8 cellular contexts compared by ENCODE assay signal in genomic region chr1:84574936-84575335, GRCh38. TPM values are rescaled to one million over a fixed set of nuclear protein-coding genes. Genes with fewer than 3 reads are reported as not detected.
DNase-seq lines count a peak whose midpoint lies in the region; ATAC-seq, FAIRE-seq and TF ChIP-seq lines count a peak whose summit lies in the region.

No MANE protein-coding gene starts in this region.

- ATAC-seq in K562 (no peak), HG03135 (IDR thresholded peaks at IDR 0.05; ENCODE audit: unreplicated experiment) (no peak), HG02852 (IDR thresholded peaks at IDR 0.05; ENCODE audit: unreplicated experiment) (no peak)

- peaks cover 11% of the 10 kb centered on the region; the same call in 1 of the 2 replicates for H3K36me3 ChIP-seq in ACC112 (ENCODE audit: insufficient read depth, low read length)
- H3K36me3 ChIP-seq in K562 (ENCODE audit: control insufficient read depth, insufficient read depth, low read length), result peaks cover 7% of the 10 kb centered on the region; the same call in 1 of the 3 replicates
- H3K36me3 ChIP-seq in mucosa of stomach (ENCODE audit: control insufficient read depth, insufficient read depth, low read length), result no peaks in the 10 kb centered on the region

- H4K20me1 ChIP-seq in K562 (replicated peaks; ENCODE audit: control insufficient read depth, insufficient read depth, low read length), result no peaks in the 10 kb centered on the region

- H3K9me1 ChIP-seq in K562 (ENCODE audit: control insufficient read depth, insufficient read depth, low read length), result no peaks in the 10 kb centered on the region

- H3K9ac ChIP-seq in K562 (ENCODE audit: insufficient read depth in 1 of 2, low read depth in 2 of 2, low read length in 2 of 2), result peak overlapping the region; percentile 72 to 78; a peak in 3 of 4 replicates
- H3K9ac ChIP-seq in mucosa of stomach (ENCODE audit: low read length), result no peak overlapping the region

- BruUV-seq in K562 (replicated peaks; lab: Mats Ljungman, UMichigan), result TSS peak; percentile 94

- TF ChIP-seq CTCF in HL-60 (IDR thresholded peaks at IDR 0.05; ENCODE audit: insufficient read depth, low read length) (no peak), K562 (IDR thresholded peaks at IDR 0.05 in 2 of 3, conservative IDR thresholded peaks at IDR 0.05 in 1 of 3; ENCODE audit: insufficient read depth in 2 of 3, low read depth in 1 of 3, low read length in 3 of 3) (no peak), GM10248 (IDR thresholded peaks at IDR 0.05; ENCODE audit: control extremely low read depth, extremely low read depth, low read depth, missing control alignments) (no peak)

- no peak for TF ChIP-seq RAD21 in K562 (CRISPR knock-in tag; conservative IDR thresholded peaks at IDR 0.05 in 1 of 2, IDR thresholded peaks at IDR 0.05 in 1 of 2)

- no peak for TF ChIP-seq EP300 in K562 (IDR thresholded peaks at IDR 0.05; ENCODE audit: low read length)

- H3K9me3 ChIP-seq in K562 (replicated peaks; ENCODE audit: control insufficient read depth, insufficient read depth, low read depth, low read length) (no peaks in the 10 kb centered on the region), mucosa of stomach (ENCODE audit: control insufficient read depth, low read length) (no peaks in the 10 kb centered on the region)

- FAIRE-seq in K562 (lab: Jason Lieb, UNC), result no peak

- H3K4me1 ChIP-seq in ACC112 (ENCODE audit: control insufficient read depth, insufficient read depth, low read length, unreplicated experiment) (peaks cover 30% of the 10 kb centered on the region), K562 (replicated peaks in 1 of 2; ENCODE audit: control insufficient read depth in 2 of 2, insufficient read depth in 2 of 2, low read length in 2 of 2) (peaks cover 6 to 8% of the 10 kb centered on the region in 2 experiments; a peak in 4 of 5 replicates), mucosa of stomach (ENCODE audit: control insufficient read depth, insufficient read depth, low read length) (peaks cover 11% of the 10 kb centered on the region)

- DNase-seq in HL-60 (ENCODE audit: low read depth in 1 of 2, low spot score in 1 of 2) (no peak), K562 (ENCODE audit: extremely low read depth in 1 of 4, low spot score in 3 of 4) (no peak), hippocampal formation (lab: John Stamatoyannopoulos, UW) (no peak), GM10248 (ENCODE audit: extremely low spot score) (no peak)

- peak overlapping the region; percentile 74 for H2AFZ ChIP-seq in ACC112 (ENCODE audit: low read length, unreplicated experiment)
- peak overlapping the region; percentile 97 for H2AFZ ChIP-seq in K562 (ENCODE audit: low read depth, low read length)

- intact Hi-C loops in K562 (cut with micrococcal nuclease), result loop anchor here (2.0 kb wide), 1 partner anchor 70 kb away; no protein-coding TSS in a partner anchor

- POLR2A ChIA-PET in K562 (lab: Yijun Ruan, JAX) (interaction anchor here (0.6 to 2.9 kb wide), 6 partner anchors 10 to 122 kb away, joined by 3 to 11 read pairs (median 4); partner anchors contain the start of genes GNG5 and SPATA1), GM10248 (lab: Yijun Ruan, JAX) (no interaction called here)

- peaks cover 34% of the 10 kb centered on the region for H3K79me2 ChIP-seq in ACC112 (ENCODE audit: control insufficient read depth, insufficient read depth, low read length, unreplicated experiment)
- H3K79me2 ChIP-seq in K562 (ENCODE audit: control insufficient read depth, insufficient read depth, low read length), result peaks cover 25% of the 10 kb centered on the region

- peak overlapping the region; percentile 96 for H3K4me3 ChIP-seq in ACC112 (ENCODE audit: low read depth, low read length)
- peak overlapping the region; percentile 54 for H3K4me3 ChIP-seq in HL-60 (replicated peaks; ENCODE audit: insufficient read depth, low read length)
- H3K4me3 ChIP-seq in K562, result peak overlapping the region; percentile 90
- H3K4me3 ChIP-seq in mucosa of stomach (ENCODE audit: low read length), result peak overlapping the region; percentile 16

- CTCF ChIA-PET in K562 (lab: Yijun Ruan, JAX; ENCODE audit: low intra/inter-chr PET ratio) (no interaction called here), GM10248 (lab: Yijun Ruan, JAX) (interaction anchor here (1.0 to 2.6 kb wide), 9 partner anchors 10 to 370 kb away, joined by 3 to 8 read pairs (median 6); no protein-coding TSS in a partner anchor)

- 6% methylated on average over 7 of the region's 7 CpGs for WGBS in K562 (ENCODE audit: insufficient coverage, low coverage, missing lambda C conversion rate)

- H3K4me2 ChIP-seq in K562 (ENCODE audit: insufficient read depth, low read length), result peak overlapping the region; percentile 87

- H3K27me3 ChIP-seq in ACC112 (ENCODE audit: insufficient read depth, low read length) (no peaks in the 10 kb centered on the region), HL-60 (ENCODE audit: insufficient read depth, poor library complexity, severe bottlenecking) (no peaks in the 10 kb centered on the region), K562 (ENCODE audit: control insufficient read depth in 2 of 2, insufficient read depth in 2 of 2, low read length in 2 of 2) (no peaks in the 10 kb centered on the region), mucosa of stomach (ENCODE audit: control insufficient read depth, insufficient read depth, low read length) (no peaks in the 10 kb centered on the region)

- in situ Hi-C loops in K562 (cut with MboI), result no loop called here

- no peak for TF ChIP-seq POLR2A in K562 (conservative IDR thresholded peaks at IDR 0.05)

- H3K27ac ChIP-seq in ACC112 (ENCODE audit: low read depth, low read length) (no peak overlapping the region), HL-60 (replicated peaks) (peak overlapping the region; percentile 94), K562 (ENCODE audit: extremely low read depth, low read depth, low read length) (peak overlapping the region; percentile 65)

TF ChIP-seq in K562, 482 proteins besides CTCF, POLR2A, EP300 and RAD21 (continues in another document):
- TF ChIP-seq GTF2E2 (tag; IDR thresholded peaks at IDR 0.05) (0 out of 2 replicates have a peak, but pooled peaks have one; percentile 4), HDAC2 (IDR thresholded peaks at IDR 0.05) (0 out of 2 replicates have a peak, but pooled peaks have one; percentile 8), ZBTB49 (CRISPR knock-in tag; IDR thresholded peaks at IDR 0.05; ENCODE audit: borderline replicate concordance) (no peak)

RNA-seq across cellular contexts. Expression of gene CTBS, which starts 0.7 kb away (rescaled TPM):
- total RNA-seq in K562 (2011; cell fraction: chromatin; rRNA removed; ENCODE audit: low replicate concordance), result 13.7 and 21.8 TPM in 2 replicates
- total RNA-seq in K562 (2011; cell fraction: nucleolus; rRNA removed), result 8.5 and 9.9 TPM in 2 replicates
- 13.1 and 19.8 TPM in 2 replicates for total RNA-seq in K562 (2011; cell fraction: nucleoplasm; rRNA removed)
- total RNA-seq in K562 (2014; rRNA removed) (5.8 and 6.5 TPM in 2 replicates), K562 (2014; rRNA removed; fragmentation: Illumina TruSeq; extraction: Trizol) (9.9 and 10.6 TPM in 2 replicates), K562 (2015; rRNA removed; fragmentation: Illumina TruSeq; extraction: Trizol) (6.9 and 7.2 TPM in 2 replicates), K562 (2021) (10.3 and 12.2 TPM in 2 replicates)
- polyA plus RNA-seq in K562 (2011; rRNA removed) (19.8 and 20.0 TPM in 2 replicates), K562 (2014; fragmentation: Illumina TruSeq; extraction: Trizol) (10.6 and 11.5 TPM in 2 replicates), K562 (2014; fragmentation: Nextera tagmentation; extraction: Ambion mirVana) (1 to 10 TPM; 3.0 to 4.7 TPM), K562 (2014; rRNA removed) (8.6 and 10.1 TPM in 2 replicates)
- polyA plus RNA-seq in K562 (2011; cell fraction: cytosol; rRNA removed), result 4.7 and 11.9 TPM in 2 replicates
- polyA plus RNA-seq in K562 (2011; cell fraction: nucleus; rRNA removed), result 4.7 and 6.4 TPM in 2 replicates
- 8.7 and 23.3 TPM in 2 replicates for polyA plus RNA-seq in K562 (2012)
- polyA minus RNA-seq in K562 (2011; rRNA and poly(A)+ RNA removed), result 15.5 and 19.3 TPM in 2 replicates
- 5.9 and 8.3 TPM in 2 replicates for polyA minus RNA-seq in K562 (2011; cell fraction: cytosol; rRNA and poly(A)+ RNA removed)
- 9.8 and 16.2 TPM in 2 replicates for polyA minus RNA-seq in K562 (2011; cell fraction: nucleus; rRNA and poly(A)+ RNA removed)

Comparison
In these comparisons a context has a peak if more than half of its experiments do, and no peak if none do; other contexts are left out.
1. H3K4me3 ChIP-seq: peak in every context shown above with its lines; median percentile 96 in ACC112; 90 in K562; 54 in HL-60; 16 in mucosa of stomach.